Comparison of ENCODE assay signal across 2 cellular contexts in the genomic region with DNA sequence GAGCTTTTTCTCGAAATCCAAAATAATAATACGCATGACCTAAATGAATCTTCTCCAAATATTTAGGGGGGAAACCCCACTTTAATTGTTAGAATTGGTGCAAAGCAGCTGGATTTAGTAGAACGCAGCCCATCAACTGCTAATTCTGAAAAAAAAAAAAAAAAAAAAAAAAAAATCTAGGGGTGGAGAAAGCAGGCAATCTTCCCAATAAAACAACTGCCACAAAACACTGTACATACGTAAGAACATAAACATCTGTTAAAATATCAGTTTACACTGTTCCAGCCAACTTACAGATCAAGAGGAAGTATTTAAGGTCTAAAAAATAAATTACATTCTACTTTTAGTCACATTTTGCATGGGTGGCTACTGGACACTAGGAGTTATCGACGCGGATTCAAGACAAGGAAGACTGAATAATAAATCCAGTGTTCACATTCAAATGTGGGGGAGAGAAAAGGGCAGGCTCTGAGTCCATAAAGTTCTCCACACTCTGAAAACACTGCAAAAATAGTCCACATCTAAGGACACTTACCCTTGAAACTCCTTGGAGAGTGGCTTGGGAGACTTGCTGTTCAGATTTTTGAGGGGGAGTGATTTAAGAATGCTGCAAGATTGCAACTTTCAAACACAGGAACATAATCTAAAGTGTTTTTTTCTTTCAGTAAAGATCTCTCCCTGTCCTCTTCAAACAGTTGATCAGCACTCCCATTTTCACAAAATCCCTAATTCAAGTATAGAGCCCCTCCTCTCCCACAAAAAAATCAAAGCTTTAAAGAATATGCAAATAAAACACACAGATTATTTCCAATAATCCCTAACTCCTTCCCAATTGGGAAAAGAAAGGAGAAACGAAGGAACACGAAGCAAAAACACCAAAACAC.
TF ChIP-seq lines count a peak whose summit lies in the region.

No MANE protein-coding gene starts in this region.

TF ChIP-seq in endothelial cell of umbilical vein, 7 proteins besides CTCF, POLR2A, EP300 and RAD21 (continued from another document):
- TF ChIP-seq MYC (IDR thresholded peaks at IDR 0.05; ENCODE audit: low read depth, low read length), result no peak
- TF ChIP-seq JUN (IDR thresholded peaks at IDR 0.05; ENCODE audit: borderline replicate concordance, insufficient read depth, insufficient read length, low read depth), result no peak
- no peak for TF ChIP-seq FOS (IDR thresholded peaks at IDR 0.05; ENCODE audit: borderline replicate concordance, insufficient read depth, low read length)
- TF ChIP-seq EZH2 (IDR thresholded peaks at IDR 0.05; ENCODE audit: borderline replicate concordance, low read depth, low read length, severe bottlenecking), result no peak
- TF ChIP-seq POLR2AphosphoS5 (IDR thresholded peaks at IDR 0.05; ENCODE audit: insufficient read depth, low read depth, low read length), result no peak

TF ChIP-seq in neural cell, 6 proteins besides CTCF, POLR2A, EP300 and RAD21:
- TF ChIP-seq, protein P1, sequence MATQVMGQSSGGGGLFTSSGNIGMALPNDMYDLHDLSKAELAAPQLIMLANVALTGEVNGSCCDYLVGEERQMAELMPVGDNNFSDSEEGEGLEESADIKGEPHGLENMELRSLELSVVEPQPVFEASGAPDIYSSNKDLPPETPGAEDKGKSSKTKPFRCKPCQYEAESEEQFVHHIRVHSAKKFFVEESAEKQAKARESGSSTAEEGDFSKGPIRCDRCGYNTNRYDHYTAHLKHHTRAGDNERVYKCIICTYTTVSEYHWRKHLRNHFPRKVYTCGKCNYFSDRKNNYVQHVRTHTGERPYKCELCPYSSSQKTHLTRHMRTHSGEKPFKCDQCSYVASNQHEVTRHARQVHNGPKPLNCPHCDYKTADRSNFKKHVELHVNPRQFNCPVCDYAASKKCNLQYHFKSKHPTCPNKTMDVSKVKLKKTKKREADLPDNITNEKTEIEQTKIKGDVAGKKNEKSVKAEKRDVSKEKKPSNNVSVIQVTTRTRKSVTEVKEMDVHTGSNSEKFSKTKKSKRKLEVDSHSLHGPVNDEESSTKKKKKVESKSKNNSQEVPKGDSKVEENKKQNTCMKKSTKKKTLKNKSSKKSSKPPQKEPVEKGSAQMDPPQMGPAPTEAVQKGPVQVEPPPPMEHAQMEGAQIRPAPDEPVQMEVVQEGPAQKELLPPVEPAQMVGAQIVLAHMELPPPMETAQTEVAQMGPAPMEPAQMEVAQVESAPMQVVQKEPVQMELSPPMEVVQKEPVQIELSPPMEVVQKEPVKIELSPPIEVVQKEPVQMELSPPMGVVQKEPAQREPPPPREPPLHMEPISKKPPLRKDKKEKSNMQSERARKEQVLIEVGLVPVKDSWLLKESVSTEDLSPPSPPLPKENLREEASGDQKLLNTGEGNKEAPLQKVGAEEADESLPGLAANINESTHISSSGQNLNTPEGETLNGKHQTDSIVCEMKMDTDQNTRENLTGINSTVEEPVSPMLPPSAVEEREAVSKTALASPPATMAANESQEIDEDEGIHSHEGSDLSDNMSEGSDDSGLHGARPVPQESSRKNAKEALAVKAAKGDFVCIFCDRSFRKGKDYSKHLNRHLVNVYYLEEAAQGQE (IDR thresholded peaks at IDR 0.05; ENCODE audit: borderline replicate concordance), result no peak
- TF ChIP-seq EZH2 (IDR thresholded peaks at IDR 0.05; ENCODE audit: borderline replicate concordance, insufficient read depth, low read length, poor library complexity, severe bottlenecking) (no peak), SMC3 (conservative IDR thresholded peaks at IDR 0.05; ENCODE audit: poor library complexity) (no peak), TAF1 (IDR thresholded peaks at IDR 0.05; ENCODE audit: low read depth) (no peak), MXI1 (conservative IDR thresholded peaks at IDR 0.05; ENCODE audit: poor library complexity, severe bottlenecking) (no peak), POLR2AphosphoS5 (IDR thresholded peaks at IDR 0.05) (no peak)
